In genomic region chr1:32335951-32336867, GRCh38 we compare ENCODE assay signal across 1 cellular context.
TF ChIP-seq lines count a peak whose summit lies in the region.

Gene MARCKSL1, minus strand, starts transcription at chr1:32336233. Its CDS starts 200 bp downstream, at chr1:32336033.

TF ChIP-seq in HEK293, 187 proteins besides CTCF, POLR2A, EP300 and RAD21 (continued from another document):
- TF ChIP-seq ZNF18 (tag by site-specific recombination; IDR thresholded peaks at IDR 0.05) (no peak), ZNF600 (tag by site-specific recombination; IDR thresholded peaks at IDR 0.05) (no peak), YY2 (tag by site-specific recombination; IDR thresholded peaks at IDR 0.05) (0 out of 2 replicates have a peak, but pooled peaks have one; percentile 26), GLIS2 (tag by site-specific recombination; IDR thresholded peaks at IDR 0.05) (peak; percentile 81), ZNF157 (tag by site-specific recombination; IDR thresholded peaks at IDR 0.05) (no peak), ZNF184 (tag by site-specific recombination; IDR thresholded peaks at IDR 0.05) (no peak), ZNF274 (IDR thresholded peaks at IDR 0.05; ENCODE audit: low read length) (no peak), ZNF274 (tag by site-specific recombination; IDR thresholded peaks at IDR 0.05; ENCODE audit: borderline replicate concordance) (no peak), ZNF335 (tag by site-specific recombination; conservative IDR thresholded peaks at IDR 0.05) (peak; percentile 85), EGR2 (tag by site-specific recombination; IDR thresholded peaks at IDR 0.05; ENCODE audit: low read depth) (peak; percentile 34; the same call in 1 of the 2 replicates), ZNF623 (tag by site-specific recombination; IDR thresholded peaks at IDR 0.05) (no peak), ZNF501 (tag by site-specific recombination; IDR thresholded peaks at IDR 0.05) (no peak), ZNF169 (tag by site-specific recombination; IDR thresholded peaks at IDR 0.05) (0 out of 2 replicates have a peak, but pooled peaks have one; percentile 26), ZNF544 (tag by site-specific recombination; IDR thresholded peaks at IDR 0.05) (no peak), TCF7L2 (IDR thresholded peaks at IDR 0.05; ENCODE audit: borderline replicate concordance, low read depth, low read length) (no peak), SCRT2 (tag by site-specific recombination; IDR thresholded peaks at IDR 0.05) (no peak), ZNF561 (tag by site-specific recombination; IDR thresholded peaks at IDR 0.05; ENCODE audit: borderline replicate concordance) (no peak; the same call in 1 of the 2 replicates), ZNF138 (tag by site-specific recombination; IDR thresholded peaks at IDR 0.05; ENCODE audit: borderline replicate concordance) (no peak), ZNF221 (tag by site-specific recombination; IDR thresholded peaks at IDR 0.05; ENCODE audit: borderline replicate concordance) (no peak), ZSCAN30 (tag by site-specific recombination; IDR thresholded peaks at IDR 0.05) (0 out of 2 replicates have a peak, but pooled peaks have one; percentile 33), PBX3 (CRISPR knock-in tag; IDR thresholded peaks at IDR 0.05) (0 out of 2 replicates have a peak, but pooled peaks have one; percentile 7), KLF8 (tag by site-specific recombination; IDR thresholded peaks at IDR 0.05) (peak; percentile 58; the same call in 1 of the 2 replicates), ZNF704 (tag by site-specific recombination; IDR thresholded peaks at IDR 0.05) (no peak), ZNF777 (tag by site-specific recombination; IDR thresholded peaks at IDR 0.05; ENCODE audit: borderline replicate concordance) (0 out of 2 replicates have a peak, but pooled peaks have one; percentile 13), MYNN (tag by site-specific recombination; IDR thresholded peaks at IDR 0.05; ENCODE audit: borderline replicate concordance) (no peak), ZBTB8A (tag by site-specific recombination; IDR thresholded peaks at IDR 0.05) (peak; percentile 89)
